ENCODE assay signal across 20 cellular contexts in the genomic region with DNA sequence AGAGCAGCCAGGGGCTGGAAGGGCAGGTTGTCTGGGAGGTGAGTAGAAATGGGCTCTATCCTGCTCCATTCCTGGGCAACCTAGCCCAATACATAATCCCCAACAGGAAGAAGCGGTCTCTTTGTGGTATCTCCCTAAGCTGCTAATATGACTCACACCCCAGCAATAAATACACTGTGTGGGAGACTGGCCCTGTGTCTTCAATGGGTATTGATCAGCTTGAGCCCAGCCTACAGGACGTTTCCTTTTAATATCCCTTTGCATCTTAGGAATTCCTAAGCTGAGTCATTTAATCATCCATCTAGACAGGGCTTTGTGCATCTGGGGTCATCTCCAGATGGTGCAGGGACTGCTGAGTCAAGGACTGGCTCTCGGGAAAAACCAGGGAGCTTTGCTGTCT.
DNase-seq lines count a peak whose midpoint lies in the region; ATAC-seq and TF ChIP-seq lines count a peak whose summit lies in the region.
"Had no signal": no experiment of that assay in that cellular context is flagged by ENCODE, and none has a peak within 500 bp of the region (broad histone marks: within the 10 kb centered on the region; RNA-seq: fewer than 3 reads in every experiment).

No MANE protein-coding gene starts in this region.

- H3K4me1 ChIP-seq in foreskin keratinocyte, result no peaks in the 10 kb centered on the region

- CTCF ChIA-PET in activated CD4-positive, alpha-beta T cell treated with anti-CD3 and anti-CD28 coated beads for 36 hours (lab: Charles Lee), result interaction anchor here (0.7 kb wide), 1 partner anchor 864 kb away, joined by 3 read pairs; no protein-coding TSS in a partner anchor

- peaks cover 13% of the 10 kb centered on the region for H3K4me1 Mint-ChIP-seq in activated CD4-positive, alpha-beta T cell treated with anti-CD3 and anti-CD28 coated beads for 36 hours
- H3K4me1 Mint-ChIP-seq: activated CD4-positive, alpha-beta T cell treated with anti-CD3 and anti-CD28 coated beads, Interleukin-2, amount 10 ng/mL, durations not matched to agents 24 days and 14 days had no signal

- no peaks in the 10 kb centered on the region for H3K9me3 Mint-ChIP-seq in activated CD4-positive, alpha-beta T cell treated with anti-CD3 and anti-CD28 coated beads for 36 hours (ENCODE audit: low read depth)
- H3K9me3 Mint-ChIP-seq: activated CD4-positive, alpha-beta T cell treated with anti-CD3 and anti-CD28 coated beads, Interleukin-2, amount 10 ng/mL, durations not matched to agents 24 days and 14 days had no signal

- H3K36me3 Mint-ChIP-seq in activated CD4-positive, alpha-beta T cell treated with anti-CD3 and anti-CD28 coated beads for 36 hours (ENCODE audit: low read depth), result peaks cover 2% of the 10 kb centered on the region

- POLR2A ChIA-PET in activated CD4-positive, alpha-beta T cell treated with anti-CD3 and anti-CD28 coated beads for 36 hours (lab: Charles Lee), result no interaction called here

- intact Hi-C loops in activated CD4-positive, alpha-beta T cell treated with anti-CD3 and anti-CD28 coated beads for 36 hours (cut with DNase I, micrococcal nuclease), result no loop called here

- no peak overlapping the region for H3K27ac ChIP-seq in foreskin keratinocyte
- H3K27ac ChIP-seq: BLaER1 treated with 17β-estradiol and CSF1 and Interleukin-3, amounts not matched to agents 10 nM and 100 nM; SK-N-MC had no signal

- no peak overlapping the region for H3K27ac Mint-ChIP-seq in activated CD4-positive, alpha-beta T cell treated with anti-CD3 and anti-CD28 coated beads for 36 hours
- H3K27ac Mint-ChIP-seq: activated CD4-positive, alpha-beta T cell treated with anti-CD3 and anti-CD28 coated beads, Interleukin-2, amount 10 ng/mL, durations not matched to agents 24 days and 14 days; mesothelial cell of epicardium; nephron progenitor cell; progenitor cell of endocrine pancreas had no signal

- DNase-seq in activated CD4-positive, alpha-beta T cell treated with anti-CD3 and anti-CD28 coated beads for 36 hours, result no peak
- DNase-seq in activated CD4-positive, alpha-beta T cell treated with anti-CD3 and anti-CD28 coated beads for 48 hours, result no peak
- DNase-seq in NCI-H82 treated with DMSO at 0.1 percent for 48 hours (lab: John Stamatoyannopoulos, UW; ENCODE audit: unreplicated experiment) (peak; percentile 24), foreskin keratinocyte (no peak), GM10266 (ENCODE audit: extremely low spot score) (no peak), RKO (ENCODE audit: low spot score) (no peak), GM19238 (ENCODE audit: insufficient read length, low spot score) (no peak)
- no peak for DNase-seq in stimulated activated CD4-positive, alpha-beta T cell treated with anti-CD3 and anti-CD28 coated beads, Interleukin-2, amount 100 ng/mL, for 48 hours
- DNase-seq: 8988T; activated CD4-positive, alpha-beta T cell treated with anti-CD3 and anti-CD28 coated beads, Interleukin-2, amount 10 ng/mL, durations not matched to agents 24 days and 14 days; NCI-H1048; NCI-H2029 treated with DMSO at 0.1 percent for 48 hours; NCI-H510A treated with DMSO at 0.1 percent for 48 hours; nephron progenitor cell; small intestine; stimulated activated CD4-positive, alpha-beta T cell treated with anti-CD3 and anti-CD28 coated beads, Interleukin-4, amount 100 ng/mL, for 4 hours had no signal

- peaks cover 2% of the 10 kb centered on the region for H3K27me3 Mint-ChIP-seq in activated CD4-positive, alpha-beta T cell treated with anti-CD3 and anti-CD28 coated beads for 36 hours
- H3K27me3 Mint-ChIP-seq: activated CD4-positive, alpha-beta T cell treated with anti-CD3 and anti-CD28 coated beads, Interleukin-2, amount 10 ng/mL, durations not matched to agents 24 days and 14 days; progenitor cell of endocrine pancreas had no signal

- TF ChIP-seq CTCF in foreskin keratinocyte (conservative IDR thresholded peaks at IDR 0.05), result no peak
- TF ChIP-seq CTCF in GM10266 (IDR thresholded peaks at IDR 0.05; ENCODE audit: control insufficient read depth, insufficient read depth, low read depth, missing control alignments), result no peak

- no peak overlapping the region for H3K4me3 Mint-ChIP-seq in activated CD4-positive, alpha-beta T cell treated with anti-CD3 and anti-CD28 coated beads for 36 hours
- H3K4me3 Mint-ChIP-seq: activated CD4-positive, alpha-beta T cell treated with anti-CD3 and anti-CD28 coated beads, Interleukin-2, amount 10 ng/mL, durations not matched to agents 24 days and 14 days; mesothelial cell of epicardium; nephron progenitor cell had no signal

- H3K27me3 ChIP-seq in foreskin keratinocyte, result no peaks in the 10 kb centered on the region
- H3K27me3 ChIP-seq: BLaER1 treated with 17β-estradiol and CSF1 and Interleukin-3, amounts not matched to agents 10 nM and 100 nM had no signal

- peak; percentile 66 for ATAC-seq in activated CD4-positive, alpha-beta T cell treated with anti-CD3 and anti-CD28 coated beads for 36 hours
- peak; percentile 76 for ATAC-seq in foreskin keratinocyte
